In genomic region chrX:71171110-71171801, GRCh38 we compare ENCODE assay signal across 17 cellular contexts. TPM values are rescaled to one million over a fixed set of nuclear protein-coding genes. Genes with fewer than 3 reads are reported as not detected.
DNase-seq lines count a peak whose midpoint lies in the region; ATAC-seq and TF ChIP-seq lines count a peak whose summit lies in the region.
"Had no signal": no experiment of that assay in that cellular context is flagged by ENCODE, and none has a peak within 500 bp of the region (broad histone marks: within the 10 kb centered on the region; RNA-seq: fewer than 3 reads in every experiment).

No MANE protein-coding gene starts in this region.

- H3K4me1 Mint-ChIP-seq in CD14-positive monocyte (peaks cover 46% of the 10 kb centered on the region), WTC11 (peaks cover 13% of the 10 kb centered on the region), naive B cell (peaks cover 6 to 17% (median 16%) of the 10 kb centered on the region in 3 donors)

- intact Hi-C loops in CD14-positive monocyte (cut with micrococcal nuclease) = loop anchor here in 1 of 2 donors (10.0 kb wide), 1 partner anchor 76 kb away; the partner anchor contains the start of gene FOXO4

- ATAC-seq in WTC11 (peak; percentile 76), naive B cell (ENCODE audit: low read depth in 2 of 2) (no peak)
- ATAC-seq: effector memory CD8-positive, alpha-beta T cell; stimulated activated naive CD8-positive, alpha-beta T cell treated with anti-CD3 and anti-CD28 coated beads, Interleukin-15, Interleukin-2, amounts not matched to agents 100 U/mL and 50 U/mL, for 24 hours had no signal

- POLR2A ChIA-PET in WTC11 (lab: Charles Lee) = no interaction called here

- peak overlapping the region; percentile 54 to 91 (median 72) for H3K27ac Mint-ChIP-seq in CD14-positive monocyte
- H3K27ac Mint-ChIP-seq in WTC11 = peak overlapping the region; percentile 95
- H3K27ac Mint-ChIP-seq in naive B cell = peak overlapping the region in 4 of 6 donors; percentile 14 to 74 (median 38)
- H3K27ac Mint-ChIP-seq: effector memory CD8-positive, alpha-beta T cell had no signal

- TF ChIP-seq CTCF in CD14-positive monocyte (IDR thresholded peaks at IDR 0.05) = no peak
- TF ChIP-seq CTCF in WTC11 (IDR thresholded peaks at IDR 0.05) = no peak

- no peak for DNase-seq in CD14-positive monocyte (ENCODE audit: low spot score)
- peak; percentile 16 to 53 for DNase-seq in Kasumi-1 (lab: John Stamatoyannopoulos, UW)
- DNase-seq in WTC11 (ENCODE audit: low spot score) = no peak
- no peak for DNase-seq in naive B cell
- no peak for DNase-seq in NCI-H2196 treated with DMSO at 0.1 percent for 48 hours (lab: John Stamatoyannopoulos, UW; ENCODE audit: unreplicated experiment)
- DNase-seq in NCI-H774 (lab: John Stamatoyannopoulos, UW) = no peak
- no peak for DNase-seq in NCI-H82 (lab: John Stamatoyannopoulos, UW)
- no peak for DNase-seq in medulla oblongata (ENCODE audit: extremely low spot score)
- DNase-seq: activated gamma-delta T cell treated with Interleukin-2 at 50 U/mL for 16 hours; DMS79 treated with DMSO at 0.1 percent for 48 hours; effector memory CD8-positive, alpha-beta T cell; NCI-H2081; NCI-H526 treated with DMSO at 0.1 percent for 48 hours; RPMI8226; stimulated activated naive CD8-positive, alpha-beta T cell treated with anti-CD3 and anti-CD28 coated beads, Interleukin-15, Interleukin-2, amounts not matched to agents 100 U/mL and 50 U/mL, for 24 hours had no signal

- H3K9me3 Mint-ChIP-seq in CD14-positive monocyte = peaks cover 0 to 3% (median 0%) of the 10 kb centered on the region in 7 donors
- H3K9me3 Mint-ChIP-seq in WTC11 = peaks cover 4% of the 10 kb centered on the region; the same call in 1 of the 2 replicates
- no peaks in the 10 kb centered on the region for H3K9me3 Mint-ChIP-seq in naive B cell
- H3K9me3 Mint-ChIP-seq: effector memory CD8-positive, alpha-beta T cell had no signal

- H3K4me3 Mint-ChIP-seq in CD14-positive monocyte = peak overlapping the region in 1 of 2 donors; percentile 46
- H3K4me3 Mint-ChIP-seq in WTC11 = no peak overlapping the region
- peak overlapping the region in 1 of 8 donors; percentile 42 for H3K4me3 Mint-ChIP-seq in naive B cell
- H3K4me3 Mint-ChIP-seq: effector memory CD8-positive, alpha-beta T cell had no signal

- H3K36me3 Mint-ChIP-seq in CD14-positive monocyte = peaks cover 20 to 25% of the 10 kb centered on the region in 2 donors
- H3K36me3 Mint-ChIP-seq in WTC11 = peaks cover 3% of the 10 kb centered on the region; the same call in 1 of the 2 replicates
- no peaks in the 10 kb centered on the region for H3K36me3 Mint-ChIP-seq in naive B cell

- CTCF ChIA-PET in WTC11 (lab: Charles Lee) = no interaction called here

- H3K27me3 Mint-ChIP-seq in CD14-positive monocyte (ENCODE audit: low read depth in 3 of 3) = peaks cover 0 to 12% (median 0%) of the 10 kb centered on the region in 3 donors
- no peaks in the 10 kb centered on the region for H3K27me3 Mint-ChIP-seq in WTC11 (ENCODE audit: low read depth)
- H3K27me3 Mint-ChIP-seq in naive B cell = peaks cover 0 to 7% (median 0%) of the 10 kb centered on the region in 3 donors
- H3K27me3 Mint-ChIP-seq: effector memory CD8-positive, alpha-beta T cell had no signal

TF ChIP-seq in WTC11, 78 proteins besides CTCF, POLR2A, EP300 and RAD21 (continues in another document):
- TF ChIP-seq CBFB (CRISPR knock-in tag; IDR thresholded peaks at IDR 0.05; ENCODE audit: low read depth) (no peak), RELA (CRISPR knock-in tag; IDR thresholded peaks at IDR 0.05; ENCODE audit: borderline replicate concordance) (no peak), SP1 (CRISPR knock-in tag; conservative IDR thresholded peaks at IDR 0.05) (no peak), TEAD1 (CRISPR knock-in tag; IDR thresholded peaks at IDR 0.05) (no peak), TP53 (CRISPR knock-in tag; IDR thresholded peaks at IDR 0.05) (no peak), E2F1 (CRISPR knock-in tag; IDR thresholded peaks at IDR 0.05) (no peak), SMAD4 (CRISPR knock-in tag; IDR thresholded peaks at IDR 0.05) (no peak), ZNF121 (CRISPR knock-in tag; IDR thresholded peaks at IDR 0.05) (no peak), E2F5 (CRISPR knock-in tag; IDR thresholded peaks at IDR 0.05) (no peak), JUN (CRISPR knock-in tag; IDR thresholded peaks at IDR 0.05) (no peak), CREB1 (CRISPR knock-in tag; IDR thresholded peaks at IDR 0.05) (no peak), ZNF317 (CRISPR knock-in tag; IDR thresholded peaks at IDR 0.05; ENCODE audit: borderline replicate concordance, low read depth) (no peak), CREM (CRISPR knock-in tag; IDR thresholded peaks at IDR 0.05) (no peak), GABPB1 (CRISPR knock-in tag; IDR thresholded peaks at IDR 0.05) (no peak), ERG (CRISPR knock-in tag; IDR thresholded peaks at IDR 0.05) (no peak), USF2 (CRISPR knock-in tag; IDR thresholded peaks at IDR 0.05) (no peak), ZNF425 (CRISPR knock-in tag; conservative IDR thresholded peaks at IDR 0.05) (no peak), TEAD4 (CRISPR knock-in tag; IDR thresholded peaks at IDR 0.05) (no peak)

RNA-seq across cellular contexts. Expression of gene NLGN3, which starts 26.6 kb away (rescaled TPM):
- under 1 TPM in 1 of 2 donors, not detected in 1; 0.05 TPM for polyA plus RNA-seq in CD14-positive monocyte
- total RNA-seq in WTC11 (2021) = 10.6 to 11.7 TPM (median 10.8 TPM) in 3 replicates
- under 1 TPM in 2 of 6 donors, not detected in 4; 0.09 to 0.35 TPM for polyA plus RNA-seq in naive B cell (ENCODE audit: low read depth in 6 of 6)

RNA-seq across cellular contexts. Expression of gene GJB1, which starts 51.8 kb away (rescaled TPM):
- polyA plus RNA-seq in CD14-positive monocyte (not detected), naive B cell (ENCODE audit: low read depth in 6 of 6) (not detected)
- 0.14 to 0.21 TPM (median 0.17 TPM) in 3 replicates for total RNA-seq in WTC11 (2021)
- total RNA-seq: bronchial epithelial cell, skeletal muscle tissue had no signal

RNA-seq across cellular contexts. Expression of gene MED12, which starts 52.9 kb away (rescaled TPM):
- 1 to 10 TPM; 2.4 to 5.0 TPM for polyA plus RNA-seq in CD14-positive monocyte
- total RNA-seq in WTC11 (2021) = 35.6 to 38.4 TPM (median 37.0 TPM) in 3 replicates
- 10 to 100 TPM in 2 of 6 donors, 1 to 10 TPM in 4; 7.2 to 20.3 (median 9.0) TPM for polyA plus RNA-seq in naive B cell (ENCODE audit: low read depth in 6 of 6)

RNA-seq across cellular contexts. Expression of gene IL2RG, which starts 59.9 kb away (rescaled TPM):
- polyA plus RNA-seq in CD14-positive monocyte (10 to 100 TPM; 48.3 to 94.5 TPM), naive B cell (ENCODE audit: low read depth in 6 of 6) (1,000 to 10,000 TPM in 1 of 6 donors, 100 to 1,000 TPM in 5; 789 to 1,133 (median 826) TPM)
- total RNA-seq in WTC11 (2021) = 0.37 to 1.2 TPM (median 0.94 TPM) in 3 replicates
- total RNA-seq: bronchial epithelial cell had no signal

Comparison
In these comparisons a context has a peak if more than half of its experiments do, and no peak if none do; other contexts are left out.
1. DNase-seq: peak in Kasumi-1 (2 of 2); none in CD14-positive monocyte (single experiment), WTC11 (single experiment), naive B cell (single experiment), NCI-H2196 treated with DMSO at 0.1 percent for 48 hours (single experiment), NCI-H774 (single experiment), NCI-H82 (single experiment) and medulla oblongata (single experiment).
2. H3K27ac Mint-ChIP-seq: peak in every context shown above with its lines; median percentile 95 in WTC11; 72 in CD14-positive monocyte; 38 in naive B cell.